8 cellular contexts compared by ENCODE assay signal in genomic region chr4:9691221-9692065, GRCh38.
DNase-seq lines count a peak whose midpoint lies in the region; ATAC-seq, FAIRE-seq and TF ChIP-seq lines count a peak whose summit lies in the region.

No MANE protein-coding gene starts in this region.

- peak overlapping the region; percentile 67 for H3K27ac ChIP-seq in CD4-positive, alpha-beta memory T cell (ENCODE audit: low read depth, low read length)
- no peak overlapping the region for H3K27ac ChIP-seq in fibroblast of lung (ENCODE audit: insufficient read depth, low read length)

- H3K36me3 ChIP-seq in CD4-positive, alpha-beta memory T cell (ENCODE audit: insufficient read depth, low read length) = no peaks in the 10 kb centered on the region
- H3K36me3 ChIP-seq in fibroblast of lung (ENCODE audit: control insufficient read depth, insufficient read depth, low read length) = no peaks in the 10 kb centered on the region

- H2AFZ ChIP-seq in fibroblast of lung (ENCODE audit: low read length) = peak overlapping the region; percentile 57

- ATAC-seq in GM21381 (IDR thresholded peaks at IDR 0.05; ENCODE audit: unreplicated experiment) = peak; percentile 100
- peak; percentile 98 for ATAC-seq in naive B cell (ENCODE audit: low read depth in 2 of 2)

- H3K4me1 ChIP-seq in CD4-positive, alpha-beta memory T cell (ENCODE audit: insufficient read depth, low read length) = peaks cover 6% of the 10 kb centered on the region
- no peaks in the 10 kb centered on the region for H3K4me1 ChIP-seq in fibroblast of lung (ENCODE audit: control insufficient read depth, extremely low read depth, insufficient read depth, low read length)

- no peaks in the 10 kb centered on the region for H4K20me1 ChIP-seq in fibroblast of lung (ENCODE audit: control insufficient read depth, extremely low read depth, insufficient read depth, low read length)

- intact Hi-C loops in CD4-positive, alpha-beta memory T cell (cut with micrococcal nuclease) = loop anchor here (1.0 to 2.0 kb wide), 3 partner anchors 328 to 765 kb away; partner anchors contain the start of gene ZNF518B

- no peaks in the 10 kb centered on the region for H3K27me3 ChIP-seq in CD4-positive, alpha-beta memory T cell (ENCODE audit: insufficient read depth, low read length)
- H3K27me3 ChIP-seq in fibroblast of lung (ENCODE audit: control insufficient read depth, insufficient read depth, low read length) = no peaks in the 10 kb centered on the region

- H3K4me2 ChIP-seq in fibroblast of lung (ENCODE audit: extremely low read depth, insufficient read depth, low read length) = peak overlapping the region; percentile 64

- peak overlapping the region; percentile 44 to 67 for H3K4me3 ChIP-seq in CD4-positive, alpha-beta memory T cell (ENCODE audit: low read length in 2 of 2)
- H3K4me3 ChIP-seq in fibroblast of lung (replicated peaks in 1 of 4; ENCODE audit: control extremely low read depth in 1 of 4, insufficient read depth in 1 of 4, low read depth in 3 of 4, low read length in 4 of 4) = peak overlapping the region; percentile 8 to 56 (median 32)

- H3K4me3 Mint-ChIP-seq in CD4-positive, alpha-beta memory T cell = peak overlapping the region; percentile 79 to 91 (median 89)
- H3K4me3 Mint-ChIP-seq in naive B cell = peak overlapping the region; percentile 80 to 94 (median 84)

- peaks cover 0 to 1% (median 0%) of the 10 kb centered on the region in 8 donors for H3K9me3 Mint-ChIP-seq in CD4-positive, alpha-beta memory T cell
- no peaks in the 10 kb centered on the region for H3K9me3 Mint-ChIP-seq in naive B cell

- H3K9ac ChIP-seq in fibroblast of lung (ENCODE audit: insufficient read depth, low read length) = no peak overlapping the region

- TF ChIP-seq CTCF in fibroblast of lung (conservative IDR thresholded peaks at IDR 0.05 in 1 of 2, IDR thresholded peaks at IDR 0.05 in 1 of 2; ENCODE audit: low read depth in 1 of 2, low read length in 2 of 2) = no peak

- POLR2A ChIA-PET in CD4-positive, alpha-beta memory T cell (lab: Charles Lee; ENCODE audit: partially characterized antibody) = interaction anchor here (0.7 to 1.8 kb wide), 5 partner anchors 87 to 426 kb away, joined by 3 to 13 read pairs (median 5); partner anchors contain the start of gene WDR1

- H3K4me1 Mint-ChIP-seq in CD4-positive, alpha-beta memory T cell = peaks cover 14 to 27% (median 19%) of the 10 kb centered on the region in 4 donors
- H3K4me1 Mint-ChIP-seq in naive B cell = peaks cover 10 to 12% (median 12%) of the 10 kb centered on the region in 3 donors

- no peaks in the 10 kb centered on the region for H3K36me3 Mint-ChIP-seq in CD4-positive, alpha-beta memory T cell
- no peaks in the 10 kb centered on the region for H3K36me3 Mint-ChIP-seq in naive B cell

- no peak for FAIRE-seq in HTR-8/SVneo (lab: Jason Lieb, UNC)

- H3K79me2 ChIP-seq in fibroblast of lung (ENCODE audit: control insufficient read depth, insufficient read depth, low read length) = no peaks in the 10 kb centered on the region

- DNase-seq in CD4-positive, alpha-beta memory T cell = peak; percentile 89 to 93 (median 91)
- DNase-seq in HTR-8/SVneo (ENCODE audit: insufficient read length, low spot score) (peak; percentile 90), fibroblast of lung (ENCODE audit: low read depth in 2 of 2) (peak; percentile 37 to 77), naive B cell (peak; percentile 90)
- peak; percentile 79 to 81 for DNase-seq in activated T-helper 1 cell treated with anti-CD3 and anti-CD28 coated beads, Interleukin-2, amount 50 U/mL, for 16 hours (ENCODE audit: low read depth in 1 of 2, low spot score in 1 of 2)
- peak; percentile 71 to 84 for DNase-seq in stimulated activated CD8-positive, alpha-beta memory T cell treated with anti-CD3 and anti-CD28 coated beads, Interleukin-7, amount 100 ng/mL, for 4 hours (ENCODE audit: low read depth in 2 of 2)

- H3K27me3 Mint-ChIP-seq in CD4-positive, alpha-beta memory T cell = peaks cover 0 to 2% of the 10 kb centered on the region in 2 donors
- peaks cover 0 to 8% (median 0%) of the 10 kb centered on the region in 3 donors for H3K27me3 Mint-ChIP-seq in naive B cell

- no peaks in the 10 kb centered on the region for H3K9me3 ChIP-seq in CD4-positive, alpha-beta memory T cell (ENCODE audit: control insufficient read depth in 1 of 2, low read length in 2 of 2)
- no peaks in the 10 kb centered on the region for H3K9me3 ChIP-seq in fibroblast of lung (ENCODE audit: control insufficient read depth, insufficient read depth, low read depth, low read length)

- H3K27ac Mint-ChIP-seq in CD4-positive, alpha-beta memory T cell = peak overlapping the region; percentile 53 to 95 (median 88)
- H3K27ac Mint-ChIP-seq in naive B cell = peak overlapping the region in 5 of 6 donors; percentile 57 to 82 (median 80)

- CTCF ChIA-PET in CD4-positive, alpha-beta memory T cell (lab: Charles Lee; ENCODE audit: partially characterized antibody) = interaction anchor here (1.3 to 3.6 kb wide), 4 partner anchors 11 to 328 kb away, joined by 4 to 18 read pairs (median 4); no protein-coding TSS in a partner anchor

TF ChIP-seq in PFSK-1, 5 proteins besides CTCF, POLR2A, EP300 and RAD21:
- TF ChIP-seq FOXP2 (optimal IDR thresholded peaks at IDR 0.05; ENCODE audit: borderline replicate concordance, extremely low read depth, extremely low read length, insufficient read depth) (no peak), SIN3A (IDR thresholded peaks at IDR 0.05; ENCODE audit: borderline replicate concordance, insufficient read depth, low read length) (no peak), TAF1 (IDR thresholded peaks at IDR 0.05; ENCODE audit: borderline replicate concordance, insufficient read depth, low read length) (no peak), POLR2AphosphoS5 (IDR thresholded peaks at IDR 0.05; ENCODE audit: low read depth, low read length) (0 out of 2 replicates have a peak, but pooled peaks have one; percentile 30), REST (IDR thresholded peaks at IDR 0.05; ENCODE audit: insufficient read depth in 1 of 2, low read depth in 2 of 2, low read length in 2 of 2) (no peak)
